ENCODE assay signal across 12 cellular contexts in genomic region chr6:46772754-46773153, GRCh38. TPM values are rescaled to one million over a fixed set of nuclear protein-coding genes. Genes with fewer than 3 reads are reported as not detected.
DNase-seq lines count a peak whose midpoint lies in the region; ATAC-seq and TF ChIP-seq lines count a peak whose summit lies in the region.
"Had no signal": no experiment of that assay in that cellular context is flagged by ENCODE, and none has a peak within 500 bp of the region (broad histone marks: within the 10 kb centered on the region; RNA-seq: fewer than 3 reads in every experiment).

No MANE protein-coding gene starts in this region.

- H3K4me3 ChIP-seq in mucosa of descending colon (no peak overlapping the region), suprapubic skin (no peak overlapping the region)

- intact Hi-C loops in mucosa of descending colon (cut with DNase I, micrococcal nuclease), result no loop called here

- H3K36me3 ChIP-seq in mucosa of descending colon (ENCODE audit: low read depth) (no peaks in the 10 kb centered on the region), suprapubic skin (no peaks in the 10 kb centered on the region)

- no peaks in the 10 kb centered on the region for H3K9me3 ChIP-seq in mucosa of descending colon
- H3K9me3 ChIP-seq in suprapubic skin, result no peaks in the 10 kb centered on the region

- WGBS in suprapubic skin, result 75% methylated on average over 2 of the region's 2 CpGs

- peak; percentile 9 for DNase-seq in GM13976 (ENCODE audit: low spot score)
- peak; percentile 99 for DNase-seq in SKM-1 treated with dmso at 0.1 percent for 144 hours (lab: John Stamatoyannopoulos, UW; ENCODE audit: unreplicated experiment)
- DNase-seq in mucosa of descending colon, result peak in 1 of 3 donors; percentile 24
- DNase-seq in NCI-H748 treated with DMSO at 0.1 percent for 48 hours (lab: John Stamatoyannopoulos, UW), result no peak
- no peak for DNase-seq in suprapubic skin (ENCODE audit: low spot score in 2 of 2)
- DNase-seq in HPDE6-E6E7 (ENCODE audit: extremely low spot score), result no peak
- no peak for DNase-seq in NCI-H1105 (lab: John Stamatoyannopoulos, UW)

- ATAC-seq in HG02938 (IDR thresholded peaks at IDR 0.05; ENCODE audit: unreplicated experiment) (peak; percentile 45), mucosa of descending colon (peak; percentile 58)
- ATAC-seq: activated CD4-positive, CD25-positive, alpha-beta regulatory T cell treated with anti-CD3 and anti-CD28 coated beads, Interleukin-2, amount 50 U/mL, for 24 hours; activated naive CD4-positive, alpha-beta T cell treated with anti-CD3 and anti-CD28 coated beads, Interleukin-2, amount 50 U/mL, for 72 hours had no signal

- TF ChIP-seq EP300 in suprapubic skin (IDR thresholded peaks at IDR 0.05), result no peak

- in situ Hi-C loops in GM13976 (cut with MboI; ENCODE audit: low sequenced_read_pairs, unreplicated experiment), result no loop called here

- TF ChIP-seq CTCF in GM13976 (IDR thresholded peaks at IDR 0.05; ENCODE audit: borderline replicate concordance, control extremely low read depth, extremely low read depth, insufficient read depth, missing control alignments), result no peak
- TF ChIP-seq CTCF in mucosa of descending colon (IDR thresholded peaks at IDR 0.05), result no peak
- TF ChIP-seq CTCF in suprapubic skin (IDR thresholded peaks at IDR 0.05), result no peak

- no peak overlapping the region for H3K27ac ChIP-seq in suprapubic skin
- H3K27ac ChIP-seq: C4-2B had no signal

- no peak for TF ChIP-seq POLR2A in suprapubic skin (IDR thresholded peaks at IDR 0.05)

- no peaks in the 10 kb centered on the region for H3K27me3 ChIP-seq in suprapubic skin

- H3K4me1 ChIP-seq in mucosa of descending colon (ENCODE audit: low read depth) (peaks cover under 1% of the 10 kb centered on the region), suprapubic skin (no peaks in the 10 kb centered on the region)

RNA-seq across cellular contexts. Expression of gene MEP1A, which starts 20.4 kb away (rescaled TPM):
- total RNA-seq in mucosa of descending colon, result 100 to 1,000 TPM; 118 to 498 (median 183) TPM
- total RNA-seq in suprapubic skin, result under 1 TPM in 2 of 4 donors, not detected in 2; 0.30 to 0.34 TPM
- total RNA-seq: activated naive CD4-positive, alpha-beta T cell treated with anti-CD3 and anti-CD28 coated beads, Interleukin-2, amount 50 U/mL, for 72 hours; M059J had no signal

RNA-seq across cellular contexts. Expression of gene ANKRD66, which starts 26.0 kb away (rescaled TPM):
- total RNA-seq in mucosa of descending colon, result not detected
- total RNA-seq in suprapubic skin, result not detected
- total RNA-seq: activated naive CD4-positive, alpha-beta T cell treated with anti-CD3 and anti-CD28 coated beads, Interleukin-2, amount 50 U/mL, for 72 hours; M059J had no signal

RNA-seq across cellular contexts. Expression of gene PLA2G7, which starts 37.6 kb away (rescaled TPM):
- total RNA-seq in mucosa of descending colon (1 to 10 TPM; 2.2 to 3.1 (median 3.0) TPM), suprapubic skin (1 to 10 TPM; 2.8 to 7.6 (median 4.5) TPM)
- total RNA-seq: activated naive CD4-positive, alpha-beta T cell treated with anti-CD3 and anti-CD28 coated beads, Interleukin-2, amount 50 U/mL, for 72 hours had no signal

Comparison
In these comparisons a context has a peak if more than half of its experiments do, and no peak if none do; other contexts are left out.
1. DNase-seq: peak in GM13976 (single experiment) and SKM-1 treated with dmso at 0.1 percent for 144 hours (single experiment); none in NCI-H748 treated with DMSO at 0.1 percent for 48 hours (single experiment), suprapubic skin (0 of 2), HPDE6-E6E7 (single experiment) and NCI-H1105 (single experiment).
2. RNA of gene MEP1A, which starts 20.4 kb away (total RNA-seq): 118 to 498 TPM in mucosa of descending colon; 0.30 to 0.34 TPM in suprapubic skin; every median in the first group is over 10 times any median in the second.